ENCODE assay signal across 1 cellular context in the genomic region with DNA sequence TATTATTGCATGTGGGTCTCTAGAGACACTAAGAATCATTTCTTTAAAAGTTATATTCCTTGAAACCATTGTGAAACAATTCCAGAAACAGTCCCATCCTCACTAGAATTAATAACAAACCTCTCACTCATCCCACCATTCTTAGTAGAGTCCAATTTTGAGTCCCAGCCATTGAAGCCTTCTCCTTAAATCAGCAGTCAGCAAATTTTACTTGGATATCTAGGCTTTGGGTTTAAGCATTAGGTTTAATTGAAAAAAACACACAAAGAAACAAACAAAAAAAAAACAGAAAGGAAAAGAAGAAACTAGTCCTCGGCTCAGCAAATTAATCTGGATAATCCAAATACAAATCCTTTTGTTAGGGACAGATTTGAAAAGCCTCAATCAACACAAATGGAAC.
TF ChIP-seq lines count a peak whose summit lies in the region.

No MANE protein-coding gene starts in this region.

TF ChIP-seq in HepG2, 621 proteins besides CTCF, POLR2A, EP300 and RAD21 (continued from another document):
- TF ChIP-seq ZNF577 (CRISPR knock-in tag; IDR thresholded peaks at IDR 0.05; ENCODE audit: borderline replicate concordance, low read depth), result no peak
TF ChIP-seq in HepG2: peak in this region for 2.
